15 cellular contexts compared by ENCODE assay signal in the genomic region with DNA sequence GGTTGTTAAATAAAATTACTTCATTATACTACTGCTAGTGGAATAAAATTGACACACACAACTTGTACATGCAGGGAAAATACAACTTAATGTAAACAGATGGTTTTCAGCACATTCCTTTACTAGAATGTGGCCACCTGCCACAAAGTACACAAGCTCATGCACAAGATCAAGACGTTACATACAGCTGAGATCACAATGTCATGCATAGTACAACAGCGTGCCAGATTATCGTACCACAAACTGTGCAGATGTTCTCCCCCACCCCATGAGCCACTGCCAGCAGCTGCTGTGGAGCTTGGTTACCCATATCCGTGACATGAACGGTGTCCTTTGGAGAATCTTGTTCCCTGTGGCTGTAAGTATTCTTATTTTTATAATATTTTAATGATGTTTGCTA. TPM values are rescaled to one million over a fixed set of nuclear protein-coding genes. Genes with fewer than 3 reads are reported as not detected.
DNase-seq lines count a peak whose midpoint lies in the region; ATAC-seq and TF ChIP-seq lines count a peak whose summit lies in the region.
"Had no signal": no experiment of that assay in that cellular context is flagged by ENCODE, and none has a peak within 500 bp of the region (broad histone marks: within the 10 kb centered on the region; RNA-seq: fewer than 3 reads in every experiment).

No MANE protein-coding gene starts in this region.

- H3K4me3 ChIP-seq in ACC112 (ENCODE audit: low read depth, low read length) (peak overlapping the region; percentile 7; the same call in 1 of the 2 replicates), GM23248 (no peak overlapping the region), SK-N-SH (ENCODE audit: low read depth in 2 of 2, low read length in 1 of 2) (no peak overlapping the region)
- H3K4me3 ChIP-seq: ascending aorta, gastroesophageal sphincter had no signal

- TF ChIP-seq RAD21 in SK-N-SH (IDR thresholded peaks at IDR 0.05; ENCODE audit: low read length), result no peak

- H3K27ac ChIP-seq in ACC112 (ENCODE audit: low read depth, low read length), result 0 out of 2 replicates have a peak overlapping the region, but pooled peaks have one; percentile 55
- H3K27ac ChIP-seq in GM23248, result no peak overlapping the region
- H3K27ac ChIP-seq in SK-N-SH (ENCODE audit: low read depth in 2 of 2, low read length in 1 of 2), result peak overlapping the region; percentile 57 to 79
- H3K27ac ChIP-seq: ascending aorta, gastroesophageal sphincter had no signal

- H4K20me1 ChIP-seq in GM23248 (ENCODE audit: insufficient read depth) (peaks cover 4% of the 10 kb centered on the region; the same call in 1 of the 2 replicates), SK-N-SH (ENCODE audit: insufficient read depth) (no peaks in the 10 kb centered on the region)

- no peak for TF ChIP-seq EP300 in SK-N-SH (IDR thresholded peaks at IDR 0.05; ENCODE audit: borderline replicate concordance in 1 of 2, low read depth in 1 of 2, low read length in 1 of 2)

- H3K79me2 ChIP-seq in ACC112 (ENCODE audit: control insufficient read depth, insufficient read depth, low read length, unreplicated experiment), result no peaks in the 10 kb centered on the region
- H3K79me2 ChIP-seq in GM23248 (ENCODE audit: insufficient read depth), result no peaks in the 10 kb centered on the region
- H3K79me2 ChIP-seq in SK-N-SH (ENCODE audit: insufficient read depth), result 0 out of 2 replicates have a peak, but pooled peaks cover 5% of the 10 kb centered on the region

- no peak for ATAC-seq in HG02981 (IDR thresholded peaks at IDR 0.05; ENCODE audit: unreplicated experiment)
- ATAC-seq: gastroesophageal sphincter; stimulated activated naive CD8-positive, alpha-beta T cell treated with anti-CD3 and anti-CD28 coated beads, Interleukin-15, amount 100 ng/mL, for 72 hours had no signal

- CTCF ChIA-PET in SK-N-SH (lab: Yijun Ruan, JAX), result interaction anchor here (0.8 to 1.4 kb wide), 3 partner anchors 10 to 61 kb away, joined by 3 to 4 read pairs (median 4); no protein-coding TSS in a partner anchor

- no peaks in the 10 kb centered on the region for H3K27me3 ChIP-seq in ACC112 (ENCODE audit: insufficient read depth, low read length)
- H3K27me3 ChIP-seq in GM23248 (replicated peaks; ENCODE audit: insufficient read depth), result no peaks in the 10 kb centered on the region
- no peaks in the 10 kb centered on the region for H3K27me3 ChIP-seq in SK-N-SH (ENCODE audit: insufficient read depth)
- H3K27me3 ChIP-seq: ascending aorta, gastroesophageal sphincter had no signal

- H3K9ac ChIP-seq in GM23248, result no peak overlapping the region
- H3K9ac ChIP-seq in SK-N-SH, result no peak overlapping the region

- POLR2A ChIA-PET in SK-N-SH (lab: Yijun Ruan, JAX), result interaction anchor here (0.5 to 2.9 kb wide), 2 partner anchors 10 to 39 kb away, joined by 4 to 13 read pairs; no protein-coding TSS in a partner anchor

- DNase-seq in GM23248 (peak; percentile 4), SK-N-SH (no peak), fibroblast of the conjunctiva (ENCODE audit: low read depth) (peak; percentile 27), NCI-H2029 (lab: John Stamatoyannopoulos, UW) (no peak), midbrain (lab: John Stamatoyannopoulos, UW) (no peak)
- DNase-seq in activated naive CD4-positive, alpha-beta T cell (lab: John Stamatoyannopoulos, UW), result no peak
- DNase-seq: activated effector memory CD4-positive, alpha-beta T cell treated with anti-CD3 and anti-CD28 coated beads, Interleukin-2, amount 50 U/mL, for 16 hours; AML-193; NCI-H2081 treated with DMSO at 0.1 percent for 48 hours; NK-92 treated with Interleukin-12 subunit alpha and Interleukin-12 subunit beta, amount 100 ng/mL, for 24 hours; stimulated activated naive CD8-positive, alpha-beta T cell treated with anti-CD3 and anti-CD28 coated beads, Interleukin-15, amount 100 ng/mL, for 72 hours had no signal

- no peaks in the 10 kb centered on the region for H3K9me2 ChIP-seq in GM23248 (ENCODE audit: insufficient read depth)
- H3K9me2 ChIP-seq in SK-N-SH, result no peaks in the 10 kb centered on the region; the same call in 1 of the 2 replicates

- no peaks in the 10 kb centered on the region for H3K9me3 ChIP-seq in GM23248 (ENCODE audit: low read depth)
- H3K9me3 ChIP-seq in SK-N-SH, result no peaks in the 10 kb centered on the region
- H3K9me3 ChIP-seq: ascending aorta, gastroesophageal sphincter had no signal

- no peak overlapping the region for H3K4me2 ChIP-seq in GM23248 (ENCODE audit: unreplicated experiment)
- H3K4me2 ChIP-seq in SK-N-SH, result peak overlapping the region; percentile 34; the same call in 1 of the 2 replicates

- H3K36me3 ChIP-seq in ACC112 (ENCODE audit: insufficient read depth, low read length) (no peaks in the 10 kb centered on the region), GM23248 (ENCODE audit: low read depth) (peaks cover 4% of the 10 kb centered on the region; the same call in 1 of the 2 replicates), SK-N-SH (replicated peaks in 1 of 2; ENCODE audit: control insufficient read depth in 1 of 2, insufficient read depth in 2 of 2, low read length in 1 of 2) (peaks cover 5 to 32% of the 10 kb centered on the region in 2 experiments)

- 65 to 67% methylated on average over 5 of the region's 5 CpGs for WGBS in GM23248 (ENCODE audit: low coverage in 1 of 2, low lambda C conversion rate in 2 of 2, missing lambda C conversion rate in 2 of 2), 2 experiments
- 28% methylated on average over 5 of the region's 5 CpGs for WGBS in SK-N-SH (ENCODE audit: low lambda C conversion rate)

- peaks cover 30% of the 10 kb centered on the region for H3K4me1 ChIP-seq in ACC112 (ENCODE audit: control insufficient read depth, insufficient read depth, low read length, unreplicated experiment)
- H3K4me1 ChIP-seq in GM23248 (ENCODE audit: insufficient read depth), result peaks cover 25% of the 10 kb centered on the region
- H3K4me1 ChIP-seq in SK-N-SH (ENCODE audit: control insufficient read depth in 1 of 2, insufficient read depth in 2 of 2, low read depth in 1 of 2, low read length in 1 of 2), result peaks cover 22 to 27% of the 10 kb centered on the region in 2 experiments

- in situ Hi-C loops in GM23248 (cut with MboI), result no loop called here

- H3F3A ChIP-seq in GM23248 (ENCODE audit: insufficient read depth), result peaks cover 27% of the 10 kb centered on the region
- peaks cover 13% of the 10 kb centered on the region for H3F3A ChIP-seq in SK-N-SH (replicated peaks; ENCODE audit: insufficient read depth)

- no peak for TF ChIP-seq CTCF in SK-N-SH (IDR thresholded peaks at IDR 0.05)

- H2AFZ ChIP-seq in ACC112 (ENCODE audit: low read length, unreplicated experiment) (no peak overlapping the region), GM23248 (no peak overlapping the region), SK-N-SH (ENCODE audit: low read depth) (no peak overlapping the region)

TF ChIP-seq in SK-N-SH, 30 proteins besides CTCF, POLR2A, EP300 and RAD21:
- no peak for TF ChIP-seq MEF2A (IDR thresholded peaks at IDR 0.05; ENCODE audit: borderline replicate concordance, low read depth)
- TF ChIP-seq RCOR1 (IDR thresholded peaks at IDR 0.05; ENCODE audit: low read length), result 0 out of 2 replicates have a peak, but pooled peaks have one; percentile 31
TF ChIP-seq in SK-N-SH: peak in this region for 1.

RNA-seq across cellular contexts. Expression of a gene that starts 27.7 kb away (rescaled TPM):
- 25.9 and 27.7 TPM in 2 replicates for total RNA-seq in GM23248 (2014; rRNA removed; shearing (Covaris generic))
- 23.1 and 26.7 TPM in 2 replicates for polyA plus RNA-seq in GM23248 (2016; fragmentation: Nextera tagmentation; extraction: Ambion mirVana)
- 16.0 and 21.4 TPM in 2 replicates for polyA plus RNA-seq in SK-N-SH (2012; rRNA removed)
- 21.7 and 21.9 TPM in 2 replicates for polyA plus RNA-seq in SK-N-SH (2012; cell fraction: cytosol; rRNA removed)
- polyA plus RNA-seq in SK-N-SH (2012; cell fraction: nucleus; rRNA removed), result 8.5 and 10.4 TPM in 2 replicates

RNA-seq across cellular contexts. Expression of a gene that starts 27.9 kb away (rescaled TPM):
- total RNA-seq in GM23248 (2014; rRNA removed; shearing (Covaris generic)), result 8.1 and 17.6 TPM in 2 replicates
- polyA plus RNA-seq in GM23248 (2016; fragmentation: Nextera tagmentation; extraction: Ambion mirVana) (6.0 and 6.1 TPM in 2 replicates), SK-N-SH (2012; rRNA removed) (3.8 and 7.3 TPM in 2 replicates)
- polyA plus RNA-seq in SK-N-SH (2012; cell fraction: cytosol; rRNA removed), result 5.0 and 5.4 TPM in 2 replicates
- polyA plus RNA-seq in SK-N-SH (2012; cell fraction: nucleus; rRNA removed), result 7.8 and 16.3 TPM in 2 replicates

Comparison
In these comparisons a context has a peak if more than half of its experiments do, and no peak if none do; other contexts are left out.
1. DNase-seq: peak in GM23248 (single experiment) and fibroblast of the conjunctiva (single experiment); none in SK-N-SH (single experiment), activated naive CD4-positive, alpha-beta T cell (0 of 4), NCI-H2029 (single experiment) and midbrain (single experiment).